Comparison of ENCODE assay signal across 26 cellular contexts in genomic region chrX:15072880-15073279, GRCh38.
"Had no signal": no experiment of that assay in that cellular context is flagged by ENCODE, and none has a peak within 500 bp of the region (broad histone marks: within the 10 kb centered on the region; RNA-seq: fewer than 3 reads in every experiment).

No MANE protein-coding gene starts in this region.

- H3K4me3 ChIP-seq: Peyer's patch had no signal

- H3K4me1 ChIP-seq: Peyer's patch had no signal

- H3K27me3 ChIP-seq: Peyer's patch had no signal

- H3K9ac ChIP-seq: KMS-11 had no signal

- ATAC-seq: activated CD4-positive, alpha-beta T cell treated with anti-CD3 and anti-CD28 coated beads for 36 hours; activated CD4-positive, CD25-positive, alpha-beta regulatory T cell treated with anti-CD3 and anti-CD28 coated beads, Interleukin-2, amount 50 U/mL, for 24 hours; activated naive CD8-positive, alpha-beta T cell treated with anti-CD3 and anti-CD28 coated beads, Interleukin-2, amount 50 U/mL, for 24 hours; activated T-cell treated with anti-CD3 and anti-CD28 coated beads, Interleukin-2, amount 50 U/mL, for 4 hours; WTC11 had no signal

- DNase-seq: activated CD4-positive, alpha-beta T cell treated with anti-CD3 and anti-CD28 coated beads for 36 hours; activated CD4-positive, alpha-beta T cell treated with anti-CD3 and anti-CD28 coated beads, Interleukin-2, amount 10 ng/mL, durations not matched to agents 7 days and 5 days; activated CD4-positive, alpha-beta T cell treated with anti-CD3 and anti-CD28 coated beads, Interleukin-2, amount 50 U/mL, for 48 hours; activated CD8-positive, alpha-beta memory T cell treated with anti-CD3 and anti-CD28 coated beads, Interleukin-2, amount 50 U/mL, for 4 hours; activated naive CD4-positive, alpha-beta T cell treated with anti-CD3 and anti-CD28 coated beads, Interleukin-2, amount 10 ng/mL, durations not matched to agents 7 days and 5 days; activated naive CD8-positive, alpha-beta T cell treated with anti-CD3 and anti-CD28 coated beads, Interleukin-2, amount 50 U/mL, for 24 hours; activated T-cell treated with anti-CD3 and anti-CD28 coated beads for 4 hours; activated T-cell treated with anti-CD3 and anti-CD28 coated beads, Interleukin-2, amount 50 U/mL, for 4 hours; anterior cingulate cortex; caudate nucleus; cerebellar nuclear complex; NCI-H1092 treated with DMSO at 0.1 percent for 48 hours; NCI-H1417; NCI-H146; NCI-H187; NCI-H2029 treated with DMSO at 0.1 percent for 48 hours; NCI-H2107; NCI-H2171; NCI-H510A; NCI-H748 treated with DMSO at 0.1 percent for 48 hours; NK-92 treated with Interleukin-12 subunit alpha and Interleukin-12 subunit beta, amount 100 ng/mL, for 24 hours; Peyer's patch; Right ventricle myocardium superior had no signal

- H3K27ac ChIP-seq: KMS-11, Peyer's patch had no signal

- H3K9me3 ChIP-seq: Peyer's patch had no signal

- H3K36me3 ChIP-seq: Peyer's patch had no signal
